In the genomic region with DNA sequence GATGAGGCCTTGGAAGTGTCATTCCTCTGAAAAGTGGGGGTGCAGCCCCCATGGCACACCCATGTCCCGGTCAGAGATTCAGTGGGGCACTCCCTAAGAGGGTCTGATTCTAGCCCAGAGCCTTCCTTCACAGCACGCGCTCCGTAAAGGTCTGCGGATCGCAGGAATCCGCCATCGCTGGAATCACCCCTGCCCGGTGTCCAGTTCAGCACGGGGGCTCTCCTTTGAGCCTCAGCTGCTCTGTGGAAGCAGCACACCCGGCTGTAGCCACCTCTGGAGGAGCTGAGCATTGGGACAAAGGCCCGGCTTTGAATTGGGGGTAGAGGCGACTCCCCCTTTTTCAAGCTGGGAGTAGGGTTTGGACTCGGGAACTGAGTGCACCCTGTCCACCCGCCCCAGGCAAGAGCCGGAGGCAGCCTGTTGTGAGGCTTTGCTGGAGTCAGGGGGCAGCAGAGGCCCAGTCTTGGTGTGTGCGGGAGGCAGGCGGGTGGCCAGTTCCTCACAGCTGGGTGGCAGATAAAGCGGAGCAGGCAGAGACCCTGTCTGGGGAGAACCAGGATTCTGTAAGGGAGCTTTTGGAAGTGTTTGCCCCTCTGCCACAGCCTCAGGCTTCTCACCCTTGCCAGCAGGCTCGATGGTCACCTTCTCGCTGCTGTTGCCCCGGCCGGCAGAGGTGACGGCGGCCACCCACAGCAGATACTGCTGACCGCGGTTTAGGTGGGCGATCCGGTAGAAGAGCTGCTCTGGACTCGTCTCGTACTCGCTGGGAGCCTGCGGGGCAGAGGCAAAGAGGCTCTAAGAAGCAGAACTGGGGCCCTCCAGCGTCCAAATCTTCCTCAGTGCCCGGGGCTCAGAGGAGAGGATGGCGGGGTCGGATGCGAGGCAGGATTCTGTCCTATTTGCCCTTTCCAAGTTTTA, we compare ENCODE assay signal across 8 cellular contexts.
DNase-seq lines count a peak whose midpoint lies in the region; ATAC-seq lines count a peak whose summit lies in the region.

No MANE protein-coding gene starts in this region.

- DNase-seq in DMS153 (lab: John Stamatoyannopoulos, UW), result peak; percentile 53
- peak; percentile 26 for DNase-seq in HK-2 (ENCODE audit: unreplicated experiment)
- DNase-seq in SJCRH30, result peak; percentile 29 to 42
- DNase-seq in globus pallidus (ENCODE audit: low spot score), result peak; percentile 78
- DNase-seq in posterior vena cava (ENCODE audit: low spot score), result peak; percentile 89

- no peaks in the 10 kb centered on the region for H3K9me3 ChIP-seq in SJCRH30 (replicated peaks)

- H3K4me3 ChIP-seq in SJCRH30, result no peak overlapping the region

- no peaks in the 10 kb centered on the region for H3K27me3 ChIP-seq in SJCRH30

- no peaks in the 10 kb centered on the region for H3K36me3 ChIP-seq in SJCRH30

- ATAC-seq in GM18858 (IDR thresholded peaks at IDR 0.05; ENCODE audit: unreplicated experiment) (no peak), HG03378 (IDR thresholded peaks at IDR 0.05; ENCODE audit: unreplicated experiment) (no peak), HG02884 (IDR thresholded peaks at IDR 0.05; ENCODE audit: unreplicated experiment) (no peak)

- no peak overlapping the region for H3K27ac ChIP-seq in SJCRH30

- intact Hi-C loops in posterior vena cava (cut with DNase I), result loop anchor here (5.0 to 10.0 kb wide), 2 partner anchors 361 to 374 kb away; no protein-coding TSS in a partner anchor

- H3K4me1 ChIP-seq in SJCRH30, result no peaks in the 10 kb centered on the region

Comparison
In these comparisons a context has a peak if more than half of its experiments do, and no peak if none do; other contexts are left out.
1. DNase-seq: peak in every context shown above with its lines; median percentile 89 in posterior vena cava; 78 in globus pallidus; 53 in DMS153; 36 in SJCRH30; 26 in HK-2.